ENCODE assay signal across 18 cellular contexts in genomic region chr13:97630725-97631124, GRCh38.
"Had no signal": no experiment of that assay in that cellular context is flagged by ENCODE, and none has a peak within 500 bp of the region (broad histone marks: within the 10 kb centered on the region; RNA-seq: fewer than 3 reads in every experiment).

No MANE protein-coding gene starts in this region.

- H3K4me3 ChIP-seq: breast epithelium, gastrocnemius medialis, heart left ventricle, left ventricle myocardium inferior, transverse colon, uterus had no signal

- DNase-seq: activated CD4-positive, alpha-beta T cell treated with anti-CD3 and anti-CD28 coated beads, Interleukin-2, amount 50 U/mL, for 4 hours; activated gamma-delta T cell; cerebellar nuclear complex; cortex of kidney; heart left ventricle; kidney glomerular epithelial cell; left ventricle myocardium inferior; mammary epithelial cell; midbrain; nephron progenitor cell; occipital lobe; retina; stimulated activated naive CD4-positive, alpha-beta T cell; substantia nigra; transverse colon; uterus had no signal

- ATAC-seq: heart left ventricle had no signal
